Comparison of ENCODE assay signal across 1 cellular context in the genomic region with DNA sequence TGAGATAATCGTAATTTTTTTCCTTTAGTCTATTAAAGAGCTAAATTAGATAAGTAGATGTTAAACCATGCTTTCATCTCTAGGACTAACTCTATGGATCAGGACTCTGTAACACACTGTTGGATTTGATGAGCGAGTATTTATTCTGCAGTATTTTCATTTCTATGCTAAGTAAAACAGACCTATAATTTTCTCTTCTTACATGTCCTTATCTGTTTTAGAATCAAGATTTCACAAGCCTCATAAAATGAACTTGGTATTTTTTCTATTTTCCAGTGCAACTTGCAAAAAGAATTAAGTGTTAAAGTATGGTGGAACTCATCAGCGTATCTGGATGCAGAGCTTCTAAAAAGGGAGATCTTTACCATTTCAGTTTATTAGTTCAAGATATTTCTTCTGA.
TF ChIP-seq lines count a peak whose summit lies in the region.

No MANE protein-coding gene starts in this region.

TF ChIP-seq in IMR-90, 13 proteins besides CTCF, POLR2A, EP300 and RAD21:
- TF ChIP-seq NFE2L2 (IDR thresholded peaks at IDR 0.05; ENCODE audit: low read depth, low read length) (no peak), BHLHE40 (IDR thresholded peaks at IDR 0.05; ENCODE audit: low read depth, low read length) (no peak), MAFK (IDR thresholded peaks at IDR 0.05; ENCODE audit: low read depth, low read length) (no peak), CHD1 (IDR thresholded peaks at IDR 0.05; ENCODE audit: low read depth, low read length) (no peak), CEBPB (IDR thresholded peaks at IDR 0.05; ENCODE audit: low read depth, low read length) (no peak), SMC3 (IDR thresholded peaks at IDR 0.05; ENCODE audit: low read depth, low read length) (no peak), RCOR1 (IDR thresholded peaks at IDR 0.05; ENCODE audit: insufficient replicate concordance, low read length) (no peak), MAZ (IDR thresholded peaks at IDR 0.05; ENCODE audit: borderline replicate concordance, low read depth, low read length) (no peak), RFX5 (IDR thresholded peaks at IDR 0.05; ENCODE audit: low read depth, low read length) (no peak), FOS (IDR thresholded peaks at IDR 0.05; ENCODE audit: low read depth, low read length) (no peak), MXI1 (IDR thresholded peaks at IDR 0.05; ENCODE audit: borderline replicate concordance, low read depth, low read length) (no peak)
- TF ChIP-seq, protein P1, sequence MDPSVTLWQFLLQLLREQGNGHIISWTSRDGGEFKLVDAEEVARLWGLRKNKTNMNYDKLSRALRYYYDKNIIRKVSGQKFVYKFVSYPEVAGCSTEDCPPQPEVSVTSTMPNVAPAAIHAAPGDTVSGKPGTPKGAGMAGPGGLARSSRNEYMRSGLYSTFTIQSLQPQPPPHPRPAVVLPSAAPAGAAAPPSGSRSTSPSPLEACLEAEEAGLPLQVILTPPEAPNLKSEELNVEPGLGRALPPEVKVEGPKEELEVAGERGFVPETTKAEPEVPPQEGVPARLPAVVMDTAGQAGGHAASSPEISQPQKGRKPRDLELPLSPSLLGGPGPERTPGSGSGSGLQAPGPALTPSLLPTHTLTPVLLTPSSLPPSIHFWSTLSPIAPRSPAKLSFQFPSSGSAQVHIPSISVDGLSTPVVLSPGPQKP (IDR thresholded peaks at IDR 0.05; ENCODE audit: borderline replicate concordance, low read depth, low read length), result no peak
- TF ChIP-seq, protein P2, sequence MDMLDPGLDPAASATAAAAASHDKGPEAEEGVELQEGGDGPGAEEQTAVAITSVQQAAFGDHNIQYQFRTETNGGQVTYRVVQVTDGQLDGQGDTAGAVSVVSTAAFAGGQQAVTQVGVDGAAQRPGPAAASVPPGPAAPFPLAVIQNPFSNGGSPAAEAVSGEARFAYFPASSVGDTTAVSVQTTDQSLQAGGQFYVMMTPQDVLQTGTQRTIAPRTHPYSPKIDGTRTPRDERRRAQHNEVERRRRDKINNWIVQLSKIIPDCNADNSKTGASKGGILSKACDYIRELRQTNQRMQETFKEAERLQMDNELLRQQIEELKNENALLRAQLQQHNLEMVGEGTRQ (IDR thresholded peaks at IDR 0.05; ENCODE audit: low read depth, low read length), result no peak
